In genomic region chr9:36118201-36118600, GRCh38 we compare ENCODE assay signal across 1 cellular context.
TF ChIP-seq lines count a peak whose summit lies in the region.

No MANE protein-coding gene starts in this region.

TF ChIP-seq in GM23338, 12 proteins besides CTCF, POLR2A, EP300 and RAD21 (continued from another document):
- no peak for TF ChIP-seq ZNF462 (CRISPR knock-in tag; IDR thresholded peaks at IDR 0.05)
